Comparison of ENCODE assay signal across 7 cellular contexts in the genomic region with DNA sequence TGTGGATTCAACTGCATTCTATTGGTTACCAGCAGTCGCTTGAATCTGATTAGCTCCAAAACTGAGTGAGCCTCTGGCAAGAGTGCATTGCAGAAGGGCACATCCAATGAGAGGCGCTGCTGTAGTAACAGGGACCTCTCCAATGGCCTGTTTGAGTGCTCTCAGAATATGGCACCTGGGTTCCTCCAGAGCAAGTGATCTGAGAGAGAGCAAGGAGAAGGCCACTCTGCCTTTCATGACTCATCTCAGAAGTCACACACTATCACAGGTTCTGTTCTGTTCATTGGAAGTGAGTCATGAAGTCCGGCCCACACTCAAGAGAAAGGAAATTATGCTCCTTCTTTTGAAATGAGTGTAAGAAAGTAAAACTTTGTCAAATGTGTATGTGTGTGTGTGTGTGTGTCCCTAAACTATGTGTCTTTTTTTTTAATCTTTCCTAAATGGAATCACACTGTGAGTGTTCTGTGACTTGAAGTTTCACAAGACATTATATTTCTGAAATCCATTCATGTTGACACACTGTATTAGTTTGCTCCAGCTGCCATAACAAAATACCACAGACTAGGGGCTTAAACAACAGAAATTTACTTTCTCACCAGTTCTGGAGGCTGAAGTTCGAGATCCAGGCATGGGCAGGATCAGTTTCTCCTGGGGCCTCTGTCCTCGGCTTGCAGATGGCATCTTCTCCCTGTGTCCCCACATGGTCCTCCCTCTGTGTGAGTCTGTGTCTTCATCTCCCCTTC.
DNase-seq lines count a peak whose midpoint lies in the region; ATAC-seq and TF ChIP-seq lines count a peak whose summit lies in the region.

No MANE protein-coding gene starts in this region.

- ATAC-seq in GM19023 (IDR thresholded peaks at IDR 0.05; ENCODE audit: unreplicated experiment), result peak; percentile 71
- peak; percentile 70 for ATAC-seq in HG03354 (IDR thresholded peaks at IDR 0.05; ENCODE audit: poor library complexity, severe bottlenecking, unreplicated experiment)

- H3K9me3 ChIP-seq in WERI-Rb-1 (ENCODE audit: severe bottlenecking), result no peaks in the 10 kb centered on the region

- DNase-seq in astrocyte of the spinal cord (ENCODE audit: low read depth, low spot score) (peak; percentile 82), WERI-Rb-1 (no peak), NCI-H2227 treated with DMSO at 0.1 percent for 48 hours (lab: John Stamatoyannopoulos, UW) (no peak), NCI-H446 (lab: John Stamatoyannopoulos, UW) (no peak)
- peak; percentile 3 to 11 for DNase-seq in stimulated activated CD4-positive, alpha-beta T cell treated with anti-CD3 and anti-CD28 coated beads, Interleukin-4, amount 100 ng/mL, for 4 hours

- in situ Hi-C loops in astrocyte of the spinal cord (cut with HindIII; ENCODE audit: low sequenced_read_pairs), result no loop called here

- TF ChIP-seq CTCF in astrocyte of the spinal cord (IDR thresholded peaks at IDR 0.05; ENCODE audit: low read depth, low read length) (no peak), WERI-Rb-1 (IDR thresholded peaks at IDR 0.05; ENCODE audit: low read depth, low read length) (no peak)

- no peaks in the 10 kb centered on the region for H3K36me3 ChIP-seq in WERI-Rb-1

- peaks cover 51% of the 10 kb centered on the region for H3K27me3 ChIP-seq in WERI-Rb-1 (ENCODE audit: insufficient read depth, low read depth, severe bottlenecking)

- H3K27ac ChIP-seq in WERI-Rb-1, result no peak overlapping the region

- H3K4me3 ChIP-seq in astrocyte of the spinal cord (ENCODE audit: low read depth, low read length), result no peak overlapping the region
- H3K4me3 ChIP-seq in WERI-Rb-1 (ENCODE audit: low read depth, low read length), result no peak overlapping the region

Comparison
In these comparisons a context has a peak if more than half of its experiments do, and no peak if none do; other contexts are left out.
1. DNase-seq: peak in astrocyte of the spinal cord (single experiment) and stimulated activated CD4-positive, alpha-beta T cell treated with anti-CD3 and anti-CD28 coated beads, Interleukin-4, amount 100 ng/mL, for 4 hours (2 of 2); none in WERI-Rb-1 (single experiment), NCI-H2227 treated with DMSO at 0.1 percent for 48 hours (single experiment) and NCI-H446 (0 of 2).